20 cellular contexts compared by ENCODE assay signal in genomic region chr9:4973902-4974301, GRCh38.
"Had no signal": no experiment of that assay in that cellular context is flagged by ENCODE, and none has a peak within 500 bp of the region (broad histone marks: within the 10 kb centered on the region; RNA-seq: fewer than 3 reads in every experiment).

No MANE protein-coding gene starts in this region.

- H3K4me2 ChIP-seq: hepatocyte had no signal

- H3K27me3 ChIP-seq: gastroesophageal sphincter, hepatocyte, neutrophil, right lobe of liver had no signal

- DNase-seq: activated CD8-positive, alpha-beta memory T cell treated with anti-CD3 and anti-CD28 coated beads, Interleukin-2, amount 10 ng/mL, durations not matched to agents 7 days and 5 days; activated CD8-positive, alpha-beta T cell treated with anti-CD3 and anti-CD28 coated beads, Interleukin-2, amount 10 ng/mL, durations not matched to agents 7 days and 5 days; activated naive CD4-positive, alpha-beta T cell; activated T-cell treated with anti-CD3 and anti-CD28 coated beads, Interleukin-2, amount 50 U/mL, for 48 hours; aorta; central memory CD4-positive, alpha-beta T cell; left cardiac atrium; mammary epithelial cell; naive B cell; nephron progenitor cell; right lobe of liver; stimulated activated CD4-positive, alpha-beta T cell treated with anti-CD3 and anti-CD28 coated beads, Interleukin-12 subunit alpha, Interleukin-12 subunit beta, amount 100 ng/mL, for 4 hours; stimulated activated CD4-positive, alpha-beta T cell treated with anti-CD3 and anti-CD28 coated beads, Interleukin-4, amount 100 ng/mL, for 1 hour had no signal

- H3K9me3 ChIP-seq: gastroesophageal sphincter, neutrophil, right lobe of liver, thoracic aorta had no signal

- H3K27ac ChIP-seq: gastroesophageal sphincter, hepatocyte, neutrophil, right lobe of liver, skin epidermis, thoracic aorta had no signal

- H3K4me3 ChIP-seq: gastroesophageal sphincter, hepatocyte, right lobe of liver, skin epidermis, thoracic aorta had no signal

- H3K4me1 ChIP-seq: gastroesophageal sphincter, right lobe of liver had no signal

- FAIRE-seq: keratinocyte, urothelium cell line had no signal

- ATAC-seq: activated CD8-positive, alpha-beta memory T cell treated with anti-CD3 and anti-CD28 coated beads, Interleukin-2, amount 10 ng/mL, durations not matched to agents 7 days and 5 days; activated CD8-positive, alpha-beta T cell treated with anti-CD3 and anti-CD28 coated beads, Interleukin-2, amount 10 ng/mL, durations not matched to agents 7 days and 5 days; gastroesophageal sphincter; left cardiac atrium had no signal

- H3K79me2 ChIP-seq: hepatocyte had no signal

- H3K36me3 ChIP-seq: gastroesophageal sphincter, neutrophil, right lobe of liver, thoracic aorta had no signal

- H2AFZ ChIP-seq: hepatocyte had no signal
